8 cellular contexts compared by ENCODE assay signal in the genomic region with DNA sequence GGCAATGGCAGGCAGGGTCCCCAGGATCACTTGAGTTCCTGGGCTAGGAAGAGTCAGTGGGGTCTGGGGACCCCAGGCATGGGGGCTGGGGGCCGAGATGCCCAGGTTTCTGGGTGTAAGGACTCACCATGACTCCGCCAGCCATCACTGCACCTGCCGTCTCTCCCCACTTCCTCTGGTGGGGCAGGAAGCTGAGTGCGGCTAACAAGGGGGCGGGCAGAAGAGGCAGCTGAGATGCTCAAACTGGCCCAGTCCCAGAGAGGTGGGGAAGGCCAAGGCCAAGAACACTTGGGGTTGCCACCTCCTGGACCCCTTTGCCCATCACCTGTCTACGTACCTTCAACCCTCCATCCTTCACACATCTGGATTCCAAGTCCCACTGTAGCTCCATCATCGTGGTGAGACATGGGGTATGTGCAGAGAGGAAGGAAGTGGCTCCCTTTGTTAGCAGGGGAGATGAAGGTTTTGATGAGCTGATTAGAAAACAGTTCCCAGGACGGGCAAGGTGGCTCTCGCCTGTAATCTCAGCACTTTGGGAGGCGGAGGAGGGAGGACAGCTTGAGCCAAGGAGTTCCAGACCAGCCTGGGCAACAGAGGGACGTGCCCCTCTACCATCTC. TPM values are rescaled to one million over a fixed set of nuclear protein-coding genes. Genes with fewer than 3 reads are reported as not detected.
DNase-seq lines count a peak whose midpoint lies in the region; ATAC-seq and TF ChIP-seq lines count a peak whose summit lies in the region.

Gene SEPTIN1, minus strand, starts transcription at position 164 of the 618 bp plus-strand sequence. Its CDS starts 19 bp downstream, at position 145.

- H3K27me3 ChIP-seq in endodermal cell (ENCODE audit: control insufficient read depth, insufficient read depth, low read length, poor library complexity, severe bottlenecking), result no peaks in the 10 kb centered on the region
- H3K27me3 ChIP-seq in osteoblast (ENCODE audit: insufficient read depth, low read length), result no peaks in the 10 kb centered on the region

- WGBS in endodermal cell (ENCODE audit: insufficient coverage in 1 of 2, insufficient read length in 1 of 2), 2 experiments, result 91 to 94% methylated on average over 5 to 10 of the region's 11 CpGs

- H3K4me1 ChIP-seq in endodermal cell (ENCODE audit: control insufficient read depth, insufficient read depth, low read length), result peaks cover 1% of the 10 kb centered on the region
- H3K4me1 ChIP-seq in osteoblast (ENCODE audit: insufficient read depth, low read length), result peaks cover 8% of the 10 kb centered on the region

- H2AFZ ChIP-seq in osteoblast (ENCODE audit: low read length), result no peak within 1 kb of the TSS

- peaks cover 4% of the 10 kb centered on the region for H3K79me2 ChIP-seq in osteoblast (ENCODE audit: insufficient read depth, low read length)

- H4K20me1 ChIP-seq in osteoblast (ENCODE audit: insufficient read depth, low read length), result peaks cover 8% of the 10 kb centered on the region

- ATAC-seq in HG03378 (IDR thresholded peaks at IDR 0.05; ENCODE audit: unreplicated experiment), result no peak

- H3K9me3 ChIP-seq in endodermal cell (ENCODE audit: control insufficient read depth, low read length) (no peaks in the 10 kb centered on the region), osteoblast (ENCODE audit: low read depth, low read length) (no peaks in the 10 kb centered on the region)

- H3K27ac ChIP-seq in endodermal cell (ENCODE audit: low read depth, low read length) (no peak within 1 kb of the TSS), osteoblast (ENCODE audit: low read depth, low read length) (no peak within 1 kb of the TSS)

- H3K36me3 Mint-ChIP-seq in endodermal cell (ENCODE audit: low read depth), result peaks cover 3% of the 10 kb centered on the region

- H3K27me3 Mint-ChIP-seq in endodermal cell (ENCODE audit: insufficient read depth), result peaks cover 4% of the 10 kb centered on the region

- H3K4me3 Mint-ChIP-seq in endodermal cell, result no peak within 1 kb of the TSS

- no peaks in the 10 kb centered on the region for H3K4me1 Mint-ChIP-seq in endodermal cell

- TF ChIP-seq CTCF in GM20000 (IDR thresholded peaks at IDR 0.05; ENCODE audit: extremely low read depth, missing control alignments), result no peak
- TF ChIP-seq CTCF in endodermal cell (conservative IDR thresholded peaks at IDR 0.05), result no peak
- no peak for TF ChIP-seq CTCF in osteoblast (IDR thresholded peaks at IDR 0.05; ENCODE audit: extremely low read depth, low read depth, low read length)

- no peak within 1 kb of the TSS for H3K4me2 ChIP-seq in osteoblast (ENCODE audit: insufficient read depth, low read length)

- H3K27ac Mint-ChIP-seq in endodermal cell, result peak within 1 kb of the TSS; percentile 39

- H3K4me3 ChIP-seq in endodermal cell (ENCODE audit: low read length), result no peak within 1 kb of the TSS
- no peak within 1 kb of the TSS for H3K4me3 ChIP-seq in osteoblast (ENCODE audit: insufficient read depth, low read length)

- no peak within 1 kb of the TSS for H3K9ac ChIP-seq in endodermal cell (ENCODE audit: extremely low read depth, low read length, poor library complexity, severe bottlenecking)

- peaks cover 8% of the 10 kb centered on the region for H3K36me3 ChIP-seq in endodermal cell (ENCODE audit: control insufficient read depth, insufficient read depth, low read length)
- H3K36me3 ChIP-seq in osteoblast (ENCODE audit: insufficient read depth, low read length), result no peaks in the 10 kb centered on the region

- DNase-seq in GM20000 (ENCODE audit: low spot score), result peak; percentile 76
- DNase-seq in activated CD4-positive, alpha-beta T cell treated with anti-CD3 and anti-CD28 coated beads for 24 hours (ENCODE audit: low read depth in 2 of 2), result peak; percentile 54 to 61
- DNase-seq in endodermal cell, result no peak
- DNase-seq in stimulated activated CD8-positive, alpha-beta memory T cell treated with anti-CD3 and anti-CD28 coated beads, Interleukin-4, amount 100 ng/mL, for 24 hours (ENCODE audit: low read depth), result peak; percentile 66
- DNase-seq in osteoblast (ENCODE audit: insufficient read length, low spot score, missing footprints), result no peak
- no peak for DNase-seq in NCI-H128 (lab: John Stamatoyannopoulos, UW; ENCODE audit: unreplicated experiment)
- DNase-seq in NCI-H2029 treated with DMSO at 0.1 percent for 48 hours (lab: John Stamatoyannopoulos, UW), result no peak

- peaks cover 2% of the 10 kb centered on the region for H3K9me3 Mint-ChIP-seq in endodermal cell

RNA-seq across cellular contexts. Expression of gene SEPTIN1, which starts in this region (rescaled TPM):
- 1 to 10 TPM; 1.1 to 2.3 TPM for total RNA-seq in endodermal cell
- polyA plus RNA-seq in endodermal cell (2013, experiment 1 of 2), result 3.3 TPM
- 2.0 TPM for polyA plus RNA-seq in endodermal cell (2013, experiment 2 of 2)
- total RNA-seq in osteoblast, result 0.29 TPM in 1 of 2 replicates, not detected in the other

Comparison
In these comparisons a context has a peak if more than half of its experiments do, and no peak if none do; other contexts are left out.
1. DNase-seq: peak in GM20000 (single experiment), activated CD4-positive, alpha-beta T cell treated with anti-CD3 and anti-CD28 coated beads for 24 hours (2 of 2) and stimulated activated CD8-positive, alpha-beta memory T cell treated with anti-CD3 and anti-CD28 coated beads, Interleukin-4, amount 100 ng/mL, for 24 hours (single experiment); none in endodermal cell (single experiment), osteoblast (single experiment), NCI-H128 (single experiment) and NCI-H2029 treated with DMSO at 0.1 percent for 48 hours (single experiment).